In the genomic region with DNA sequence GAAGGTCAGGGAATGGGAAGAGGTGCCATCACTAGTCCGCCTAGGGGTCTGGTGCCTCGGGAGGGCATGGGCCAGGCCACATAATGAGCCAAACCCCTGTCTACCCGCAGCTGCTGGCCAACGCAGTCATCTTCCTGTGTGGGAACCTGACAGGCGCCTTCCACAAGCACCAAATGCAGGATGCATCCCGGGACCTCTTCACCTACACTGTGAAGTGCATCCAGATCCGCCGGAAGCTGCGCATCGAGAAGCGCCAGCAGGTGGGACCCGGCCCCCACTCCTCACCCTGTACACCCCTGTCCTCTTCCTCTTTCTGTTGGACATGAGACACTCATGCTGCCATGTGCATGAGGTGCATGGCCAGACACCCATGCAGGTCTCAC, we compare ENCODE assay signal across 27 cellular contexts. TPM values are rescaled to one million over a fixed set of nuclear protein-coding genes. Genes with fewer than 3 reads are reported as not detected.
DNase-seq lines count a peak whose midpoint lies in the region; ATAC-seq and TF ChIP-seq lines count a peak whose summit lies in the region.
"Had no signal": no experiment of that assay in that cellular context is flagged by ENCODE, and none has a peak within 500 bp of the region (broad histone marks: within the 10 kb centered on the region; RNA-seq: fewer than 3 reads in every experiment).

No MANE protein-coding gene starts in this region.

- intact Hi-C loops in right cardiac atrium (cut with DNase I) (no loop called here), heart right ventricle (cut with DNase I) (no loop called here)

- no peak for TF ChIP-seq CTCF in heart right ventricle (IDR thresholded peaks at IDR 0.05)
- TF ChIP-seq CTCF in chondrocyte (IDR thresholded peaks at IDR 0.05): no peak
- TF ChIP-seq CTCF in nephron progenitor cell (IDR thresholded peaks at IDR 0.05): no peak

- peaks cover 0 to 97% (median 0%) of the 10 kb centered on the region in 9 donors for H3K36me3 ChIP-seq in heart right ventricle
- H3K36me3 ChIP-seq in SJCRH30: peaks cover 9% of the 10 kb centered on the region
- H3K36me3 ChIP-seq: MG63 had no signal

- H3K27ac Mint-ChIP-seq in chondrocyte (ENCODE audit: unreplicated experiment): no peak overlapping the region
- H3K27ac Mint-ChIP-seq in nephron progenitor cell: peak overlapping the region; percentile 74
- H3K27ac Mint-ChIP-seq: CD4-positive, alpha-beta T cell had no signal

- no peaks in the 10 kb centered on the region for H3K36me3 Mint-ChIP-seq in chondrocyte (ENCODE audit: low read depth)
- peaks cover 6% of the 10 kb centered on the region for H3K36me3 Mint-ChIP-seq in nephron progenitor cell (ENCODE audit: low read depth)

- ATAC-seq in right cardiac atrium (no peak), heart right ventricle (no peak), GM18519 (IDR thresholded peaks at IDR 0.05; ENCODE audit: low FRiP score, unreplicated experiment) (no peak), HG02588 (IDR thresholded peaks at IDR 0.05; ENCODE audit: unreplicated experiment) (no peak)
- ATAC-seq: A549, PC-3 had no signal

- H3K27me3 ChIP-seq in right cardiac atrium (ENCODE audit: control insufficient read depth, insufficient read depth) (no peaks in the 10 kb centered on the region), heart right ventricle (no peaks in the 10 kb centered on the region), SJCRH30 (no peaks in the 10 kb centered on the region)
- H3K27me3 ChIP-seq: BLaER1 treated with 17β-estradiol and CSF1 and Interleukin-3, amounts not matched to agents 10 nM and 100 nM; MG63; SJSA1 had no signal

- H3K4me3 ChIP-seq in right cardiac atrium (ENCODE audit: low read length) (no peak overlapping the region), heart right ventricle (no peak overlapping the region), SJCRH30 (no peak overlapping the region)
- H3K4me3 ChIP-seq: A549; BLaER1 treated with 17β-estradiol and CSF1 and Interleukin-3, amounts not matched to agents 10 nM and 100 nM; MG63; SJSA1 had no signal

- H3K4me1 Mint-ChIP-seq in chondrocyte (ENCODE audit: low read depth): no peaks in the 10 kb centered on the region
- peaks cover 9% of the 10 kb centered on the region for H3K4me1 Mint-ChIP-seq in nephron progenitor cell

- H3K27ac ChIP-seq in right cardiac atrium (ENCODE audit: low read length): no peak overlapping the region
- no peak overlapping the region for H3K27ac ChIP-seq in heart right ventricle
- no peak overlapping the region for H3K27ac ChIP-seq in SJCRH30
- H3K27ac ChIP-seq: A549; BLaER1 treated with 17β-estradiol and CSF1 and Interleukin-3, amounts not matched to agents 10 nM and 100 nM; SJSA1 had no signal

- 89% methylated on average over 12 of the region's 12 CpGs for WGBS in right cardiac atrium
- 90 to 97% methylated on average over 12 of the region's 12 CpGs for WGBS in heart right ventricle, 2 donors

- H3K4me3 Mint-ChIP-seq in chondrocyte (ENCODE audit: unreplicated experiment) (no peak overlapping the region), nephron progenitor cell (no peak overlapping the region)
- H3K4me3 Mint-ChIP-seq: CD4-positive, alpha-beta T cell had no signal

- peak in 2 of 3 donors; percentile 9 to 38 for DNase-seq in right cardiac atrium
- no peak for DNase-seq in heart right ventricle
- DNase-seq in chondrocyte (ENCODE audit: low spot score): peak; percentile 90
- no peak for DNase-seq in nephron progenitor cell
- no peak for DNase-seq in SJCRH30
- DNase-seq: AML-193; CD4-positive, alpha-beta T cell; COR-L47; DMS53; HCEC 1CT; IMR-90; KG1; MG63; NCI-H1105 treated with DMSO at 0.1 percent for 48 hours; NCI-H146; NCI-H1930; NCI-H2107; NCI-H446 treated with DMSO at 0.1 percent for 48 hours; NCI-H526; NCI-H82; NK-92 treated with Interleukin-12 subunit alpha and Interleukin-12 subunit beta, amount 100 ng/mL, for 24 hours; PC-3 had no signal

- H3K27me3 Mint-ChIP-seq in chondrocyte (ENCODE audit: low read depth): no peaks in the 10 kb centered on the region
- peaks cover 6% of the 10 kb centered on the region for H3K27me3 Mint-ChIP-seq in nephron progenitor cell (ENCODE audit: low read depth, poor library complexity)
- H3K27me3 Mint-ChIP-seq: CD4-positive, alpha-beta T cell had no signal

- no peaks in the 10 kb centered on the region for H3K9me3 Mint-ChIP-seq in chondrocyte (ENCODE audit: low read depth)
- H3K9me3 Mint-ChIP-seq in nephron progenitor cell: no peaks in the 10 kb centered on the region
- H3K9me3 Mint-ChIP-seq: CD4-positive, alpha-beta T cell had no signal

- H3K4me1 ChIP-seq in right cardiac atrium (ENCODE audit: control insufficient read depth, insufficient read depth, low read length): no peaks in the 10 kb centered on the region
- H3K4me1 ChIP-seq in heart right ventricle: peaks cover 0 to 4% (median 0%) of the 10 kb centered on the region in 9 donors
- H3K4me1 ChIP-seq in SJCRH30: no peaks in the 10 kb centered on the region
- H3K4me1 ChIP-seq: A549 had no signal

- no peaks in the 10 kb centered on the region for H3K9me3 ChIP-seq in right cardiac atrium (ENCODE audit: control insufficient read depth, low read length)
- no peaks in the 10 kb centered on the region for H3K9me3 ChIP-seq in heart right ventricle
- no peaks in the 10 kb centered on the region for H3K9me3 ChIP-seq in SJCRH30 (replicated peaks)
- H3K9me3 ChIP-seq: A549; BLaER1 treated with 17β-estradiol and CSF1 and Interleukin-3, amounts not matched to agents 10 nM and 100 nM; MG63; SJSA1 had no signal

RNA-seq across cellular contexts. Expression of a gene that starts 26.2 kb away (rescaled TPM):
- total RNA-seq in right cardiac atrium: 10 to 100 TPM; 11.4 to 21.2 (median 18.2) TPM
- 4.8 TPM for polyA plus RNA-seq in right cardiac atrium
- total RNA-seq in heart right ventricle: 10 to 100 TPM in 2 of 10 donors, 1 to 10 TPM in 8; 2.2 to 25.5 (median 4.7) TPM
- 1 to 10 TPM; 2.4 to 5.0 TPM for polyA plus RNA-seq in heart right ventricle
- 8.8 to 11.8 TPM (median 9.1 TPM) in 3 replicates for total RNA-seq in chondrocyte
- 26.2 and 27.1 TPM in 2 replicates for total RNA-seq in SJCRH30 (2014; rRNA removed; shearing (Covaris generic))

Comparison
In these comparisons a context has a peak if more than half of its experiments do, and no peak if none do; other contexts are left out.
1. DNase-seq: peak in right cardiac atrium (2 of 3) and chondrocyte (single experiment); none in heart right ventricle (0 of 2), nephron progenitor cell (single experiment) and SJCRH30 (0 of 2).